7 cellular contexts compared by ENCODE assay signal in genomic region chr4:139295317-139296299, GRCh38. TPM values are rescaled to one million over a fixed set of nuclear protein-coding genes. Genes with fewer than 3 reads are reported as not detected.
DNase-seq lines count a peak whose midpoint lies in the region; ATAC-seq and TF ChIP-seq lines count a peak whose summit lies in the region.

No MANE protein-coding gene starts in this region.

- intact Hi-C loops in gastrocnemius medialis (cut with DNase I; ENCODE audit: low total_unique reads), result loop anchor here (1.0 to 2.0 kb wide), 3 partner anchors 67 to 265 kb away; no protein-coding TSS in a partner anchor

- TF ChIP-seq CTCF in astrocyte of the spinal cord (IDR thresholded peaks at IDR 0.05; ENCODE audit: low read depth, low read length) (peak; percentile 95), gastrocnemius medialis (IDR thresholded peaks at IDR 0.05 in 4 of 5, conservative IDR thresholded peaks at IDR 0.05 in 1 of 5) (peak; percentile 95 to 98 (median 96))

- H3K4me1 ChIP-seq in iPS DF 6.9 (ENCODE audit: control insufficient read depth, insufficient read depth, low read length) (no peaks in the 10 kb centered on the region), gastrocnemius medialis (peaks cover 35 to 37% of the 10 kb centered on the region in 2 donors)

- DNase-seq in NCI-H2029 treated with DMSO at 0.1 percent for 48 hours (lab: John Stamatoyannopoulos, UW), result peak; percentile 58
- DNase-seq in T1000 (lab: John Stamatoyannopoulos, UW), result peak; percentile 85
- DNase-seq in astrocyte of the spinal cord (ENCODE audit: low read depth, low spot score), result peak; percentile 92
- DNase-seq in iPS DF 6.9 (ENCODE audit: low read depth, low spot score), result peak; percentile 91
- peak; percentile 93 to 94 for DNase-seq in gastrocnemius medialis

- no peaks in the 10 kb centered on the region for H3K36me3 ChIP-seq in iPS DF 6.9 (ENCODE audit: control insufficient read depth, insufficient read depth, low read length)
- H3K36me3 ChIP-seq in gastrocnemius medialis, result peaks cover 0 to 30% of the 10 kb centered on the region in 2 donors

- TF ChIP-seq POLR2A in gastrocnemius medialis (IDR thresholded peaks at IDR 0.05), result peak; percentile 34 to 36

- H3K27ac ChIP-seq in iPS DF 6.9 (ENCODE audit: low read length) (no peak overlapping the region), gastrocnemius medialis (peak overlapping the region; percentile 94 to 98 (median 96))

- H3K4me3 ChIP-seq in astrocyte of the spinal cord (ENCODE audit: low read depth, low read length) (peak overlapping the region; percentile 80), iPS DF 6.9 (ENCODE audit: low read length) (peak overlapping the region; percentile 92), gastrocnemius medialis (peak overlapping the region; percentile 71 to 88 (median 75))

- ATAC-seq in GM18508 (IDR thresholded peaks at IDR 0.05; ENCODE audit: insufficient read depth, unreplicated experiment) (peak; percentile 85), HG03025 (IDR thresholded peaks at IDR 0.05; ENCODE audit: low FRiP score, unreplicated experiment) (peak; percentile 94), gastrocnemius medialis (peak; percentile 73 to 76)

- in situ Hi-C loops in astrocyte of the spinal cord (cut with HindIII; ENCODE audit: low sequenced_read_pairs), result no loop called here
- in situ Hi-C loops in gastrocnemius medialis (cut with MboI; ENCODE audit: low sequenced_read_pairs in 4 of 4), result loop anchor here (5.0 to 10.0 kb wide), 10 partner anchors 61 to 268 kb away; no protein-coding TSS in a partner anchor

- WGBS in iPS DF 6.9 (ENCODE audit: insufficient coverage, insufficient read length), result no CpG with 5 or more reads among the region's 53 CpGs

- H3K9me3 ChIP-seq in iPS DF 6.9 (ENCODE audit: control insufficient read depth, insufficient read depth, low read length) (no peaks in the 10 kb centered on the region), gastrocnemius medialis (no peaks in the 10 kb centered on the region)

- H3K27me3 ChIP-seq in iPS DF 6.9 (ENCODE audit: control insufficient read depth, insufficient read depth, low read length) (no peaks in the 10 kb centered on the region), gastrocnemius medialis (no peaks in the 10 kb centered on the region)

RNA-seq across cellular contexts. Expression of gene NAA15, which starts 5.7 kb away (rescaled TPM):
- 10 to 100 TPM; 25.0 to 48.8 (median 37.2) TPM for total RNA-seq in gastrocnemius medialis

RNA-seq across cellular contexts. Expression of gene NDUFC1, which starts 6.7 kb away (rescaled TPM):
- 100 to 1,000 TPM in 1 of 4 donors, 10 to 100 TPM in 3; 30.5 to 102 (median 63.5) TPM for total RNA-seq in gastrocnemius medialis

RNA-seq across cellular contexts. Expression of gene MGARP, which starts 15.6 kb away (rescaled TPM):
- total RNA-seq in gastrocnemius medialis, result under 1 TPM in 3 of 4 donors, not detected in 1; 0.29 to 0.65 (median 0.38) TPM
